Comparison of ENCODE assay signal across 9 cellular contexts in genomic region chr15:68299436-68299835, GRCh38. TPM values are rescaled to one million over a fixed set of nuclear protein-coding genes. Genes with fewer than 3 reads are reported as not detected.
DNase-seq lines count a peak whose midpoint lies in the region; ATAC-seq and TF ChIP-seq lines count a peak whose summit lies in the region.
"Had no signal": no experiment of that assay in that cellular context is flagged by ENCODE, and none has a peak within 500 bp of the region (broad histone marks: within the 10 kb centered on the region; RNA-seq: fewer than 3 reads in every experiment).

No MANE protein-coding gene starts in this region.

- no peak overlapping the region for H3K27ac Mint-ChIP-seq in activated naive CD4-positive, alpha-beta T cell treated with anti-CD3 and anti-CD28 coated beads for 36 hours
- H3K27ac Mint-ChIP-seq in activated CD4-positive, alpha-beta memory T cell treated with anti-CD3 and anti-CD28 coated beads for 36 hours, result peak overlapping the region; percentile 64
- no peak overlapping the region for H3K27ac Mint-ChIP-seq in type B pancreatic cell

- peaks cover 0 to 35% (median 5%) of the 10 kb centered on the region in 4 donors for H3K4me1 ChIP-seq in right lobe of liver

- H3K4me1 Mint-ChIP-seq in activated naive CD4-positive, alpha-beta T cell treated with anti-CD3 and anti-CD28 coated beads for 36 hours (ENCODE audit: low read depth), result peaks cover 25% of the 10 kb centered on the region
- peaks cover 25% of the 10 kb centered on the region for H3K4me1 Mint-ChIP-seq in activated CD4-positive, alpha-beta memory T cell treated with anti-CD3 and anti-CD28 coated beads for 36 hours (ENCODE audit: low read depth)
- H3K4me1 Mint-ChIP-seq in type B pancreatic cell (ENCODE audit: unreplicated experiment), result peaks cover 21% of the 10 kb centered on the region

- peaks cover 4% of the 10 kb centered on the region for H3K36me3 Mint-ChIP-seq in activated naive CD4-positive, alpha-beta T cell treated with anti-CD3 and anti-CD28 coated beads for 36 hours (ENCODE audit: low read depth)
- peaks cover 3% of the 10 kb centered on the region for H3K36me3 Mint-ChIP-seq in activated CD4-positive, alpha-beta memory T cell treated with anti-CD3 and anti-CD28 coated beads for 36 hours
- H3K36me3 Mint-ChIP-seq in type B pancreatic cell, result peaks cover 5% of the 10 kb centered on the region

- no peaks in the 10 kb centered on the region for H3K36me3 ChIP-seq in right lobe of liver

- H3K9me3 Mint-ChIP-seq in activated naive CD4-positive, alpha-beta T cell treated with anti-CD3 and anti-CD28 coated beads for 36 hours, result no peaks in the 10 kb centered on the region
- no peaks in the 10 kb centered on the region for H3K9me3 Mint-ChIP-seq in activated CD4-positive, alpha-beta memory T cell treated with anti-CD3 and anti-CD28 coated beads for 36 hours
- no peaks in the 10 kb centered on the region for H3K9me3 Mint-ChIP-seq in type B pancreatic cell

- H3K4me3 ChIP-seq in right lobe of liver, result peak overlapping the region in 2 of 3 donors; percentile 34 to 46

- no peaks in the 10 kb centered on the region for H3K9me3 ChIP-seq in right lobe of liver

- TF ChIP-seq CTCF in right lobe of liver (IDR thresholded peaks at IDR 0.05) (no peak), type B pancreatic cell (conservative IDR thresholded peaks at IDR 0.05) (no peak)

- peak overlapping the region; percentile 16 for H3K4me3 Mint-ChIP-seq in activated naive CD4-positive, alpha-beta T cell treated with anti-CD3 and anti-CD28 coated beads for 36 hours
- peak overlapping the region; percentile 28 for H3K4me3 Mint-ChIP-seq in activated CD4-positive, alpha-beta memory T cell treated with anti-CD3 and anti-CD28 coated beads for 36 hours
- no peak overlapping the region for H3K4me3 Mint-ChIP-seq in type B pancreatic cell

- CTCF ChIA-PET in activated naive CD4-positive, alpha-beta T cell treated with anti-CD3 and anti-CD28 coated beads for 36 hours (lab: Charles Lee), result interaction anchor here (3.1 kb wide), 1 partner anchor 46 kb away, joined by 16 read pairs; no protein-coding TSS in a partner anchor
- CTCF ChIA-PET in activated CD4-positive, alpha-beta memory T cell treated with anti-CD3 and anti-CD28 coated beads for 36 hours (lab: Charles Lee), result interaction anchor here (0.7 to 3.4 kb wide), 4 partner anchors 8 to 83 kb away, joined by 3 to 18 read pairs (median 6); no protein-coding TSS in a partner anchor

- POLR2A ChIA-PET in activated CD4-positive, alpha-beta memory T cell treated with anti-CD3 and anti-CD28 coated beads for 36 hours (lab: Charles Lee), result no interaction called here

- no peak for TF ChIP-seq POLR2A in right lobe of liver (IDR thresholded peaks at IDR 0.05)

- intact Hi-C loops in activated naive CD4-positive, alpha-beta T cell treated with anti-CD3 and anti-CD28 coated beads for 36 hours (cut with micrococcal nuclease), result loop anchor here (2.0 kb wide), 1 partner anchor 47 kb away; no protein-coding TSS in a partner anchor
- intact Hi-C loops in activated CD4-positive, alpha-beta memory T cell treated with anti-CD3 and anti-CD28 coated beads for 36 hours (cut with micrococcal nuclease), result loop anchor here (2.0 kb wide), 1 partner anchor 21 kb away; no protein-coding TSS in a partner anchor
- intact Hi-C loops in right lobe of liver (cut with DNase I), result no loop called here

- DNase-seq in activated naive CD4-positive, alpha-beta T cell treated with anti-CD3 and anti-CD28 coated beads for 36 hours, result no peak
- DNase-seq in activated naive CD4-positive, alpha-beta T cell (lab: John Stamatoyannopoulos, UW), result no peak
- no peak for DNase-seq in activated CD4-positive, alpha-beta memory T cell treated with anti-CD3 and anti-CD28 coated beads for 36 hours
- DNase-seq in right lobe of liver, result no peak
- DNase-seq in type B pancreatic cell (ENCODE audit: extremely low spot score, unreplicated experiment), result peak; percentile 3
- DNase-seq in effector CD8-positive, alpha-beta T cell (lab: John Stamatoyannopoulos, UW), result no peak
- DNase-seq in NCI-H2171 treated with DMSO at 0.1 percent for 48 hours (lab: John Stamatoyannopoulos, UW), result no peak

- peak in 1 of 4 donors; percentile 3 for ATAC-seq in right lobe of liver
- no peak for ATAC-seq in GM21529 (IDR thresholded peaks at IDR 0.05; ENCODE audit: unreplicated experiment)

- H3K27me3 Mint-ChIP-seq in activated naive CD4-positive, alpha-beta T cell treated with anti-CD3 and anti-CD28 coated beads for 36 hours (ENCODE audit: low read depth), result no peaks in the 10 kb centered on the region
- no peaks in the 10 kb centered on the region for H3K27me3 Mint-ChIP-seq in activated CD4-positive, alpha-beta memory T cell treated with anti-CD3 and anti-CD28 coated beads for 36 hours
- H3K27me3 Mint-ChIP-seq in type B pancreatic cell, result no peaks in the 10 kb centered on the region

- peak overlapping the region; percentile 47 to 92 (median 83) for H3K27ac ChIP-seq in right lobe of liver
- H3K27ac ChIP-seq: VCaP had no signal

- 30% methylated on average over 5 of the region's 5 CpGs for WGBS in right lobe of liver (ENCODE audit: insufficient coverage, low coverage, low lambda C conversion rate, missing lambda C conversion rate)

- H3K27me3 ChIP-seq in right lobe of liver, result no peaks in the 10 kb centered on the region

RNA-seq across cellular contexts. Expression of gene FEM1B, which starts 21.9 kb away (rescaled TPM):
- 10 to 100 TPM; 30.3 to 34.2 TPM for total RNA-seq in activated naive CD4-positive, alpha-beta T cell treated with anti-CD3 and anti-CD28 coated beads for 36 hours
- total RNA-seq in activated CD4-positive, alpha-beta memory T cell treated with anti-CD3 and anti-CD28 coated beads for 36 hours, result 10 to 100 TPM; 32.6 to 34.2 TPM
- 10 to 100 TPM; 17.7 to 28.3 (median 23.1) TPM for total RNA-seq in right lobe of liver
- total RNA-seq in type B pancreatic cell (ENCODE audit: low replicate concordance), result 54.2 and 63.1 TPM in 2 replicates

Comparison
In these comparisons a context has a peak if more than half of its experiments do, and no peak if none do; other contexts are left out.
1. intact Hi-C loops: an anchor here in activated naive CD4-positive, alpha-beta T cell treated with anti-CD3 and anti-CD28 coated beads for 36 hours (2.0 kb wide) and activated CD4-positive, alpha-beta memory T cell treated with anti-CD3 and anti-CD28 coated beads for 36 hours (2.0 kb wide); none called in right lobe of liver.